ENCODE assay signal across 7 cellular contexts in genomic region chr20:43916073-43916874, GRCh38. TPM values are rescaled to one million over a fixed set of nuclear protein-coding genes. Genes with fewer than 3 reads are reported as not detected.
A peak's percentile ranks its signal among the peaks of the same experiment; 100 is the strongest.
DNase-seq lines count a peak whose midpoint lies in the region; ATAC-seq and TF ChIP-seq lines count a peak whose summit lies in the region.

No MANE protein-coding gene starts in this region.

- TF ChIP-seq CTCF in HCT116 (IDR thresholded peaks at IDR 0.05 in 2 of 3, conservative IDR thresholded peaks at IDR 0.05 in 1 of 3; ENCODE audit: borderline replicate concordance in 1 of 3, insufficient read depth in 1 of 3, low read depth in 2 of 3, low read length in 2 of 3), result no peak

- no peak overlapping the region for H3K27ac Mint-ChIP-seq in activated T-cell treated with anti-CD3 and anti-CD28 coated beads, Interleukin-2, amount 50 U/mL, for 72 hours

- no peak overlapping the region for H2AFZ ChIP-seq in HCT116 (ENCODE audit: low read depth, low read length, poor library complexity, severe bottlenecking)

- no CpG with 5 or more reads among the region's 50 CpGs for WGBS in iPS DF 6.9 (ENCODE audit: insufficient coverage, insufficient read length)

- H3K36me3 ChIP-seq in HCT116 (ENCODE audit: control insufficient read depth in 1 of 2, insufficient read depth in 2 of 2, low read length in 2 of 2) (no peaks in the 10 kb centered on the region), iPS DF 6.9 (ENCODE audit: control insufficient read depth, insufficient read depth, low read length) (no peaks in the 10 kb centered on the region)

- peaks cover 68% of the 10 kb centered on the region for H3K27me3 Mint-ChIP-seq in activated T-cell treated with anti-CD3 and anti-CD28 coated beads, Interleukin-2, amount 50 U/mL, for 72 hours (ENCODE audit: low read depth)

- no TSS peak for BruUV-seq in HCT116 (replicated peaks; lab: Mats Ljungman, UMichigan)

- H3K9me3 ChIP-seq in HCT116 (ENCODE audit: control insufficient read depth in 1 of 2, insufficient read depth in 1 of 2, low read depth in 1 of 2, low read length in 2 of 2) (peaks cover 0 to 5% of the 10 kb centered on the region in 2 experiments; a peak in 1 of 4 replicates), iPS DF 6.9 (ENCODE audit: control insufficient read depth, insufficient read depth, low read length) (no peaks in the 10 kb centered on the region)

- H3K27ac ChIP-seq in HCT116 (ENCODE audit: low read depth, low read length) (peak overlapping the region; percentile 20; the same call in 1 of the 2 replicates), iPS DF 6.9 (ENCODE audit: low read length) (no peak overlapping the region)

- DNase-seq in HCT116 (ENCODE audit: low read depth, low spot score) (no peak), iPS DF 6.9 (ENCODE audit: low read depth, low spot score) (no peak), NCI-H748 (lab: John Stamatoyannopoulos, UW; ENCODE audit: unreplicated experiment) (no peak)
- peak; percentile 32 to 52 for DNase-seq in activated T-cell treated with anti-CD3 and anti-CD28 coated beads, Interleukin-2, amount 50 U/mL, for 72 hours
- DNase-seq in stimulated activated naive CD8-positive, alpha-beta T cell treated with anti-CD3 and anti-CD28 coated beads, Interleukin-15, Interleukin-2, amounts not matched to agents 100 U/mL and 50 U/mL, for 24 hours, result peak; percentile 42

- H3K9me2 ChIP-seq in HCT116 (ENCODE audit: insufficient read depth), result no peaks in the 10 kb centered on the region

- no peaks in the 10 kb centered on the region for H4K20me1 ChIP-seq in HCT116 (ENCODE audit: insufficient read depth)

- RAD21 ChIA-PET in HCT116 (lab: Charles Lee; ENCODE audit: low non-redundant PET in 1 of 2, low total read pairs in 2 of 2, uncharacterized antibody in 2 of 2, unreplicated experiment in 2 of 2), result no interaction called here

- ATAC-seq in HCT116 (no peak), GM19351 (IDR thresholded peaks at IDR 0.05; ENCODE audit: unreplicated experiment) (no peak), HG02852 (IDR thresholded peaks at IDR 0.05; ENCODE audit: unreplicated experiment) (no peak)
- no peak for ATAC-seq in activated T-cell treated with anti-CD3 and anti-CD28 coated beads, Interleukin-2, amount 50 U/mL, for 72 hours (replicated peaks in 1 of 2)
- no peak for ATAC-seq in stimulated activated naive CD8-positive, alpha-beta T cell treated with anti-CD3 and anti-CD28 coated beads, Interleukin-15, Interleukin-2, amounts not matched to agents 100 U/mL and 50 U/mL, for 24 hours

- no peak for TF ChIP-seq RAD21 in HCT116 (IDR thresholded peaks at IDR 0.05; ENCODE audit: low read depth)

- H3K27me3 ChIP-seq in HCT116 (ENCODE audit: insufficient read depth, low read length) (no peaks in the 10 kb centered on the region), iPS DF 6.9 (ENCODE audit: control insufficient read depth, insufficient read depth, low read length) (peaks cover 21% of the 10 kb centered on the region)

- H3K9ac ChIP-seq in HCT116 (ENCODE audit: low read length), result peak overlapping the region; percentile 65; the same call in 1 of the 2 replicates

- H3K9me3 Mint-ChIP-seq in activated T-cell treated with anti-CD3 and anti-CD28 coated beads, Interleukin-2, amount 50 U/mL, for 72 hours, result peaks cover 2 to 5% of the 10 kb centered on the region in 2 donors

- H3K4me3 ChIP-seq in HCT116 (replicated peaks in 1 of 2; ENCODE audit: low read depth in 1 of 2, low read length in 2 of 2) (peak overlapping the region; percentile 69 to 81; a peak in 3 of 4 replicates), iPS DF 6.9 (ENCODE audit: low read length) (peak overlapping the region; percentile 47; the same call in 1 of the 2 replicates)

- H3K4me1 ChIP-seq in HCT116 (ENCODE audit: control insufficient read depth in 1 of 2, insufficient read depth in 2 of 2, low read length in 2 of 2), result peaks cover 19 to 43% of the 10 kb centered on the region in 2 experiments
- peaks cover 5% of the 10 kb centered on the region for H3K4me1 ChIP-seq in iPS DF 6.9 (ENCODE audit: control insufficient read depth, insufficient read depth, low read length)

- TF ChIP-seq POLR2A in HCT116 (IDR thresholded peaks at IDR 0.05; ENCODE audit: borderline replicate concordance, extremely low read depth, insufficient read depth, insufficient read length), result no peak

- peaks cover 37% of the 10 kb centered on the region for H3K4me1 Mint-ChIP-seq in activated T-cell treated with anti-CD3 and anti-CD28 coated beads, Interleukin-2, amount 50 U/mL, for 72 hours (ENCODE audit: low read depth)

- peaks cover 38% of the 10 kb centered on the region for H3K79me2 ChIP-seq in HCT116 (ENCODE audit: insufficient read depth, low read length)

- peak overlapping the region; percentile 99 for H3K4me2 ChIP-seq in HCT116 (ENCODE audit: low read length)

- CTCF ChIA-PET in HCT116 (lab: Charles Lee), result no interaction called here

- H3K36me3 Mint-ChIP-seq in activated T-cell treated with anti-CD3 and anti-CD28 coated beads, Interleukin-2, amount 50 U/mL, for 72 hours (ENCODE audit: insufficient read depth in 2 of 2), result peaks cover 10 to 18% of the 10 kb centered on the region in 2 donors

- POLR2A ChIA-PET in HCT116 (lab: Charles Lee), result no interaction called here

- intact Hi-C loops in HCT116 (cut with micrococcal nuclease), result loop anchor here (10.0 kb wide), 1 partner anchor 169 kb away; no protein-coding TSS in a partner anchor

- peak overlapping the region; percentile 86 to 88 for H3K4me3 Mint-ChIP-seq in activated T-cell treated with anti-CD3 and anti-CD28 coated beads, Interleukin-2, amount 50 U/mL, for 72 hours

TF ChIP-seq in HCT116, 20 proteins besides CTCF, POLR2A, EP300 and RAD21 (continues in another document):
- TF ChIP-seq, protein P1, sequence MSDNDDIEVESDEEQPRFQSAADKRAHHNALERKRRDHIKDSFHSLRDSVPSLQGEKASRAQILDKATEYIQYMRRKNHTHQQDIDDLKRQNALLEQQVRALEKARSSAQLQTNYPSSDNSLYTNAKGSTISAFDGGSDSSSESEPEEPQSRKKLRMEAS (IDR thresholded peaks at IDR 0.05), result no peak
- no peak for TF ChIP-seq EGR1 (IDR thresholded peaks at IDR 0.05; ENCODE audit: low read depth)
- no peak for TF ChIP-seq ATF3 (IDR thresholded peaks at IDR 0.05)
- TF ChIP-seq JUND (IDR thresholded peaks at IDR 0.05), result no peak
- TF ChIP-seq, protein P2, sequence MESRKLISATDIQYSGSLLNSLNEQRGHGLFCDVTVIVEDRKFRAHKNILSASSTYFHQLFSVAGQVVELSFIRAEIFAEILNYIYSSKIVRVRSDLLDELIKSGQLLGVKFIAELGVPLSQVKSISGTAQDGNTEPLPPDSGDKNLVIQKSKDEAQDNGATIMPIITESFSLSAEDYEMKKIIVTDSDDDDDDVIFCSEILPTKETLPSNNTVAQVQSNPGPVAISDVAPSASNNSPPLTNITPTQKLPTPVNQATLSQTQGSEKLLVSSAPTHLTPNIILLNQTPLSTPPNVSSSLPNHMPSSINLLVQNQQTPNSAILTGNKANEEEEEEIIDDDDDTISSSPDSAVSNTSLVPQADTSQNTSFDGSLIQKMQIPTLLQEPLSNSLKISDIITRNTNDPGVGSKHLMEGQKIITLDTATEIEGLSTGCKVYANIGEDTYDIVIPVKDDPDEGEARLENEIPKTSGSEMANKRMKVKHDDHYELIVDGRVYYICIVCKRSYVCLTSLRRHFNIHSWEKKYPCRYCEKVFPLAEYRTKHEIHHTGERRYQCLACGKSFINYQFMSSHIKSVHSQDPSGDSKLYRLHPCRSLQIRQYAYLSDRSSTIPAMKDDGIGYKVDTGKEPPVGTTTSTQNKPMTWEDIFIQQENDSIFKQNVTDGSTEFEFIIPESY (IDR thresholded peaks at IDR 0.05; ENCODE audit: extremely low read depth, insufficient replicate concordance, low read length), result no peak
- no peak for TF ChIP-seq SIN3A (IDR thresholded peaks at IDR 0.05; ENCODE audit: low read depth)
- no peak for TF ChIP-seq SRF (IDR thresholded peaks at IDR 0.05; ENCODE audit: low read depth)
- no peak for TF ChIP-seq FOSL1 (IDR thresholded peaks at IDR 0.05; ENCODE audit: low read depth)
- no peak for TF ChIP-seq ZFX (IDR thresholded peaks at IDR 0.05)
- TF ChIP-seq TCF7L2 (IDR thresholded peaks at IDR 0.05; ENCODE audit: borderline replicate concordance, extremely low read depth, insufficient read depth, insufficient read length), result no peak
- no peak for TF ChIP-seq CBX3 (IDR thresholded peaks at IDR 0.05; ENCODE audit: low read depth)
- no peak for TF ChIP-seq EZH2phosphoT487 (IDR thresholded peaks at IDR 0.05; ENCODE audit: borderline replicate concordance)
- no peak for TF ChIP-seq REST (IDR thresholded peaks at IDR 0.05; ENCODE audit: low read depth)
- no peak for TF ChIP-seq ZNF274 (IDR thresholded peaks at IDR 0.05; ENCODE audit: low read depth, low read length)
- no peak for TF ChIP-seq POLR2AphosphoS5 (IDR thresholded peaks at IDR 0.05; ENCODE audit: low read depth, low read length)

RNA-seq across cellular contexts. Expression of gene TOX2, which starts 1.6 kb away (rescaled TPM):
- 39.6 TPM for total RNA-seq in HCT116 (2021; ENCODE audit: unreplicated experiment)
- 43.2 and 51.3 TPM in 2 replicates for polyA plus RNA-seq in HCT116 (2012)
- total RNA-seq in activated T-cell treated with anti-CD3 and anti-CD28 coated beads, Interleukin-2, amount 50 U/mL, for 72 hours, result 10 to 100 TPM; 17.5 to 42.8 TPM

Comparison
In these comparisons a context has a peak if more than half of its experiments do, and no peak if none do; other contexts are left out.
1. DNase-seq: peak in activated T-cell treated with anti-CD3 and anti-CD28 coated beads, Interleukin-2, amount 50 U/mL, for 72 hours (2 of 2) and stimulated activated naive CD8-positive, alpha-beta T cell treated with anti-CD3 and anti-CD28 coated beads, Interleukin-15, Interleukin-2, amounts not matched to agents 100 U/mL and 50 U/mL, for 24 hours (single experiment); none in HCT116 (single experiment), iPS DF 6.9 (single experiment) and NCI-H748 (single experiment).